ENCODE assay signal across 23 cellular contexts in the genomic region with DNA sequence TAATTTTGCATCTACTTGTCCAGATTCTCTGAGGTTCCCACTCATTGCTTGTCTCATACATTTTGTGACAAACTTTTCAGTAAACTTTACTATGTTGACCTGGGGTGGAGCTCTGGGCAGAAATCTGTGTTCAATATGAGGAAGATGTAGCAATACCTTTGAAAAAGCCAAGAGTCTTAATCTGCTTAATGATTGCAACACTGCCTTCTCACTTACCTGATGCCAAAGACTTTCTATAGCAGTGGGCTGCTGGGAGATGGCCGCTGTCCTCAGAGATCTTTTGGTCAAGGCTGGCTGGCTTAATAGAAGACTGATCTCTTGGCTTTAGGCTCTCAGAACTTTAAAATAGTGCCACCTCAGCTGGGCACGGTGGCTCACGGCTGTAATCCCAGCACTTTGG.
"Had no signal": no experiment of that assay in that cellular context is flagged by ENCODE, and none has a peak within 500 bp of the region (broad histone marks: within the 10 kb centered on the region; RNA-seq: fewer than 3 reads in every experiment).

No MANE protein-coding gene starts in this region.

- H3K27ac ChIP-seq: brain microvascular endothelial cell had no signal

- H3K27me3 ChIP-seq: brain microvascular endothelial cell had no signal

- H3K27ac Mint-ChIP-seq: activated CD8-positive, alpha-beta T cell treated with anti-CD3 and anti-CD28 coated beads, Interleukin-2, amount 10 ng/mL, durations not matched to agents 7 days and 5 days; activated naive CD4-positive, alpha-beta T cell treated with anti-CD3 and anti-CD28 coated beads, Interleukin-2, amount 50 U/mL, for 72 hours; activated naive CD8-positive, alpha-beta T cell treated with anti-CD3 and anti-CD28 coated beads, Interleukin-2, amount 50 U/mL, for 24 hours; T-helper 17 cell; WTC11 had no signal

- DNase-seq: activated CD4-positive, alpha-beta T cell treated with anti-CD3 and anti-CD28 coated beads for 48 hours; activated CD4-positive, alpha-beta T cell treated with anti-CD3 and anti-CD28 coated beads, Interleukin-2, amount 50 U/mL, for 4 hours; activated CD4-positive, CD25-positive, alpha-beta regulatory T cell treated with anti-CD3 and anti-CD28 coated beads, Interleukin-2, amount 50 U/mL, for 72 hours; activated CD8-positive, alpha-beta T cell treated with anti-CD3 and anti-CD28 coated beads, Interleukin-2, amount 10 ng/mL, durations not matched to agents 7 days and 5 days; activated effector memory CD4-positive, alpha-beta T cell treated with anti-CD3 and anti-CD28 coated beads, Interleukin-2, amount 50 U/mL, for 16 hours; activated naive CD4-positive, alpha-beta T cell treated with Interleukin-2 at 50 U/mL for 16 hours; activated naive CD8-positive, alpha-beta T cell treated with anti-CD3 and anti-CD28 coated beads, Interleukin-2, amount 50 U/mL, for 24 hours; activated T-cell treated with anti-CD3 and anti-CD28 coated beads, Interleukin-2, amount 50 U/mL, for 4 hours; amygdala; brain microvascular endothelial cell; NCI-H1092; NCI-H1417 treated with DMSO at 0.1 percent for 48 hours; NCI-H1694; NCI-H2029; NCI-H345; NCI-H510A; NCI-H526 treated with DMSO at 0.1 percent for 48 hours; NCI-H82; SIG-M5; T-helper 17 cell; T-helper 9 cell had no signal

- H3K4me1 Mint-ChIP-seq: activated naive CD8-positive, alpha-beta T cell treated with anti-CD3 and anti-CD28 coated beads, Interleukin-2, amount 50 U/mL, for 24 hours; T-helper 17 cell had no signal

- H3K4me3 Mint-ChIP-seq: activated CD8-positive, alpha-beta T cell treated with anti-CD3 and anti-CD28 coated beads, Interleukin-2, amount 10 ng/mL, durations not matched to agents 7 days and 5 days; activated naive CD8-positive, alpha-beta T cell treated with anti-CD3 and anti-CD28 coated beads, Interleukin-2, amount 50 U/mL, for 24 hours; activated T-cell treated with anti-CD3 and anti-CD28 coated beads, Interleukin-2, amount 50 U/mL, for 4 hours; T-helper 17 cell; WTC11 had no signal

- H3K36me3 ChIP-seq: brain microvascular endothelial cell had no signal

- H3K9me3 Mint-ChIP-seq: activated naive CD4-positive, alpha-beta T cell treated with anti-CD3 and anti-CD28 coated beads, Interleukin-2, amount 50 U/mL, for 72 hours; activated T-cell treated with anti-CD3 and anti-CD28 coated beads, Interleukin-2, amount 50 U/mL, for 4 hours had no signal

- H3K36me3 Mint-ChIP-seq: activated naive CD4-positive, alpha-beta T cell treated with anti-CD3 and anti-CD28 coated beads, Interleukin-2, amount 50 U/mL, for 72 hours had no signal
